ENCODE assay signal across 2 cellular contexts in genomic region chr1:115364044-115364775, GRCh38.
TF ChIP-seq lines count a peak whose summit lies in the region.

No MANE protein-coding gene starts in this region.

TF ChIP-seq in liver, 16 proteins besides CTCF, POLR2A, EP300 and RAD21 (continued from another document):
- TF ChIP-seq TAF1 (conservative IDR thresholded peaks at IDR 0.05) = no peak
- no peak for TF ChIP-seq HNF4A (conservative IDR thresholded peaks at IDR 0.05)
- TF ChIP-seq REST (IDR thresholded peaks at IDR 0.05) = peak; percentile 62

TF ChIP-seq in HepG2, 621 proteins besides CTCF, POLR2A, EP300 and RAD21 (continued from another document):
- no peak for TF ChIP-seq CHCHD3 (CRISPR knock-in tag; IDR thresholded peaks at IDR 0.05)
- no peak for TF ChIP-seq NAIF1 (CRISPR knock-in tag; IDR thresholded peaks at IDR 0.05; ENCODE audit: borderline replicate concordance)
- TF ChIP-seq MXD3 (CRISPR knock-in tag; IDR thresholded peaks at IDR 0.05) = no peak
- TF ChIP-seq ZNF777 (CRISPR knock-in tag; IDR thresholded peaks at IDR 0.05) = no peak
- TF ChIP-seq ZNF431 (CRISPR knock-in tag; IDR thresholded peaks at IDR 0.05; ENCODE audit: borderline replicate concordance, low read depth) = no peak
- no peak for TF ChIP-seq MYPOP (CRISPR knock-in tag; IDR thresholded peaks at IDR 0.05)
- TF ChIP-seq HOXA9 (CRISPR knock-in tag; IDR thresholded peaks at IDR 0.05; ENCODE audit: borderline replicate concordance) = no peak
- TF ChIP-seq TCF12 (IDR thresholded peaks at IDR 0.05) = no peak
- no peak for TF ChIP-seq TCF12 (CRISPR knock-in tag; IDR thresholded peaks at IDR 0.05)
- no peak for TF ChIP-seq ZMAT5 (CRISPR knock-in tag; IDR thresholded peaks at IDR 0.05; ENCODE audit: borderline replicate concordance, low read depth)
- no peak for TF ChIP-seq JUNB (CRISPR knock-in tag; IDR thresholded peaks at IDR 0.05; ENCODE audit: borderline replicate concordance)
- TF ChIP-seq CC2D1A (CRISPR knock-in tag; IDR thresholded peaks at IDR 0.05) = no peak
- no peak for TF ChIP-seq ZNF329 (CRISPR knock-in tag; IDR thresholded peaks at IDR 0.05; ENCODE audit: low read depth)
